ENCODE assay signal across 16 cellular contexts in the genomic region with DNA sequence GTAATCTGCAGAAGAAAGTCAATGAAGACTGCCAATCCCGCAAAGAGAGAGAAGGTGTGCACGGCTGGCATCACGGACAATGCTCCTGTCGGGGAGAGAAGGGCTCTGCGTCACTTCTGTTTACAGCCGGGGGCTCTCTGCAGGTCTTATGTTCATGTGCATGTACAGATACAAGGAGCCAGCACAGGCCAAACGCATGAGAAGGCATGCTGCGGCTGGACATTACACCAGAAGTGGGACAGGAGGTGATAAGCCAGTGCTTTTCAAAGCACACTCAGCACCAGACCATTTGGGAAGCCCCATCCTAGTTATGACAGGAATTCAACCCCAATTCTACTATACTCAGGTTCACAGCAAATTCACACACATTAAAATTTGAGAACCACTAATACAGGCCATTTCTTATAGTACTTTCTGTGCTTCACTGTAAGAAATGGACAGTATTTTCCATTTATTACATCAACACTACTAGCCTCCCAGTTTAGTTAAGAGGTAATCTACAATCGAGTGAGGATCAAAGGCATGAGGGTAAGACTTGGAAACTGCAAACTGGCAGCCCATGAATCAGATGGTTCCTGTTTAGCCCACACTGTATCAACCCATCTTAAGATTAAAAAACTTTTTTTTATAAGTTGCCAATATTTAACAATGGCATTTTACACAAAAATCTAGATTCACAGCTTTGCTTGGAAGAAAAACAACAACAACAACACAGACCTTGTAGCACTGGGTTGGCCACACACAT. TPM values are rescaled to one million over a fixed set of nuclear protein-coding genes. Genes with fewer than 3 reads are reported as not detected.
DNase-seq lines count a peak whose midpoint lies in the region; ATAC-seq and TF ChIP-seq lines count a peak whose summit lies in the region.
"Had no signal": no experiment of that assay in that cellular context is flagged by ENCODE, and none has a peak within 500 bp of the region (broad histone marks: within the 10 kb centered on the region; RNA-seq: fewer than 3 reads in every experiment).

No MANE protein-coding gene starts in this region.

- CTCF ChIA-PET in activated naive CD4-positive, alpha-beta T cell treated with anti-CD3 and anti-CD28 coated beads for 36 hours (lab: Charles Lee), result interaction anchor here (0.9 to 2.5 kb wide), 3 partner anchors 25 to 597 kb away, joined by 4 to 13 read pairs (median 4); a partner anchor contains a TSS

- no peak for DNase-seq in activated naive CD4-positive, alpha-beta T cell treated with anti-CD3 and anti-CD28 coated beads for 36 hours
- no peak for DNase-seq in activated naive CD4-positive, alpha-beta T cell treated with anti-CD3 and anti-CD28 coated beads, Interleukin-2, amount 50 U/mL, for 16 hours
- DNase-seq in T-helper 9 cell (peak; percentile 3), BE2C (no peak), foreskin keratinocyte (no peak), globus pallidus (ENCODE audit: low spot score) (no peak)
- no peak for DNase-seq in stimulated activated naive B cell treated with anti-CD40 and anti-IgM and Interleukin-4, amounts not matched to agents 10 μg/mL and 1 μg/mL and 100 μg/mL, for 72 hours
- DNase-seq: activated effector memory CD4-positive, alpha-beta T cell treated with Interleukin-2 at 50 U/mL for 16 hours; HFFc6; NCI-H1048; NCI-H2227 treated with DMSO at 0.1 percent for 48 hours had no signal

- H3K4me3 ChIP-seq in BE2C (ENCODE audit: low read depth, low read length), result no peak overlapping the region
- H3K4me3 ChIP-seq: SK-N-MC, skin epidermis, suprapubic skin had no signal

- H3K27me3 Mint-ChIP-seq in activated naive CD4-positive, alpha-beta T cell treated with anti-CD3 and anti-CD28 coated beads for 36 hours (ENCODE audit: low read depth), result no peaks in the 10 kb centered on the region
- H3K27me3 Mint-ChIP-seq in dendritic cell treated with granulocyte-macrophage colony-stimulating factor and Interleukin-4, amounts not matched to agents 40 ng/mL and 50 ng/mL, for 4 days, result peaks cover 2% of the 10 kb centered on the region
- no peaks in the 10 kb centered on the region for H3K27me3 Mint-ChIP-seq in stimulated activated naive B cell treated with anti-CD40 and anti-IgM and Interleukin-4, amounts not matched to agents 10 μg/mL and 1 μg/mL and 100 μg/mL, for 72 hours

- peaks cover 35% of the 10 kb centered on the region for H3K4me1 Mint-ChIP-seq in activated naive CD4-positive, alpha-beta T cell treated with anti-CD3 and anti-CD28 coated beads for 36 hours (ENCODE audit: low read depth)
- H3K4me1 Mint-ChIP-seq in dendritic cell treated with granulocyte-macrophage colony-stimulating factor and Interleukin-4, amounts not matched to agents 40 ng/mL and 50 ng/mL, for 4 days (ENCODE audit: low read depth), result peaks cover 61% of the 10 kb centered on the region
- H3K4me1 Mint-ChIP-seq in stimulated activated naive B cell treated with anti-CD40 and anti-IgM and Interleukin-4, amounts not matched to agents 10 μg/mL and 1 μg/mL and 100 μg/mL, for 72 hours, result peaks cover 24 to 38% of the 10 kb centered on the region in 2 donors
- H3K4me1 Mint-ChIP-seq: WTC11 had no signal

- H3K4me1 ChIP-seq in BE2C (no peaks in the 10 kb centered on the region), foreskin keratinocyte (peaks cover under 1% of the 10 kb centered on the region)

- H3K27ac ChIP-seq in foreskin keratinocyte, result no peak overlapping the region
- H3K27ac ChIP-seq: SK-N-MC, suprapubic skin had no signal

- intact Hi-C loops in activated naive CD4-positive, alpha-beta T cell treated with anti-CD3 and anti-CD28 coated beads for 36 hours (cut with micrococcal nuclease), result loop anchor here (1.0 to 2.0 kb wide), 2 partner anchors 25 to 45 kb away; a partner anchor contains a TSS
- intact Hi-C loops in dendritic cell treated with granulocyte-macrophage colony-stimulating factor and Interleukin-4, amounts not matched to agents 40 ng/mL and 50 ng/mL, for 4 days (cut with micrococcal nuclease), result loop anchor here (5.0 kb wide), 1 partner anchor 36 kb away; no protein-coding TSS in a partner anchor

- TF ChIP-seq CTCF in BE2C (IDR thresholded peaks at IDR 0.05; ENCODE audit: low read depth, low read length) (no peak), foreskin keratinocyte (conservative IDR thresholded peaks at IDR 0.05) (no peak)

- H3K27ac Mint-ChIP-seq in activated naive CD4-positive, alpha-beta T cell treated with anti-CD3 and anti-CD28 coated beads for 36 hours, result peak overlapping the region; percentile 19
- H3K27ac Mint-ChIP-seq in dendritic cell treated with granulocyte-macrophage colony-stimulating factor and Interleukin-4, amounts not matched to agents 40 ng/mL and 50 ng/mL, for 4 days, result peak overlapping the region; percentile 78
- peak overlapping the region; percentile 43 for H3K27ac Mint-ChIP-seq in stimulated activated naive B cell treated with anti-CD40 and anti-IgM and Interleukin-4, amounts not matched to agents 10 μg/mL and 1 μg/mL and 100 μg/mL, for 72 hours
- H3K27ac Mint-ChIP-seq: HFFc6, WTC11 had no signal

- no peaks in the 10 kb centered on the region for H3K27me3 ChIP-seq in BE2C
- no peaks in the 10 kb centered on the region for H3K27me3 ChIP-seq in foreskin keratinocyte
- H3K27me3 ChIP-seq: suprapubic skin had no signal

- peak overlapping the region; percentile 15 for H3K4me3 Mint-ChIP-seq in activated naive CD4-positive, alpha-beta T cell treated with anti-CD3 and anti-CD28 coated beads for 36 hours
- H3K4me3 Mint-ChIP-seq in dendritic cell treated with granulocyte-macrophage colony-stimulating factor and Interleukin-4, amounts not matched to agents 40 ng/mL and 50 ng/mL, for 4 days, result no peak overlapping the region
- H3K4me3 Mint-ChIP-seq in stimulated activated naive B cell treated with anti-CD40 and anti-IgM and Interleukin-4, amounts not matched to agents 10 μg/mL and 1 μg/mL and 100 μg/mL, for 72 hours, result peak overlapping the region in 1 of 2 donors; percentile 16
- H3K4me3 Mint-ChIP-seq: HFFc6, WTC11 had no signal

- no peak for ATAC-seq in stimulated activated naive B cell treated with anti-CD40 and anti-IgM and Interleukin-4, amounts not matched to agents 10 μg/mL and 1 μg/mL and 100 μg/mL, for 72 hours (replicated peaks)
- ATAC-seq in foreskin keratinocyte, result no peak
- ATAC-seq: WTC11 had no signal

- no peaks in the 10 kb centered on the region for H3K9me3 ChIP-seq in BE2C
- H3K9me3 ChIP-seq: suprapubic skin had no signal

- peaks cover 47% of the 10 kb centered on the region for H3K36me3 Mint-ChIP-seq in activated naive CD4-positive, alpha-beta T cell treated with anti-CD3 and anti-CD28 coated beads for 36 hours (ENCODE audit: low read depth)
- H3K36me3 Mint-ChIP-seq in dendritic cell treated with granulocyte-macrophage colony-stimulating factor and Interleukin-4, amounts not matched to agents 40 ng/mL and 50 ng/mL, for 4 days (ENCODE audit: low read depth), result peaks cover 85% of the 10 kb centered on the region
- H3K36me3 Mint-ChIP-seq in stimulated activated naive B cell treated with anti-CD40 and anti-IgM and Interleukin-4, amounts not matched to agents 10 μg/mL and 1 μg/mL and 100 μg/mL, for 72 hours, result peaks cover 53 to 71% of the 10 kb centered on the region in 2 donors

- no peaks in the 10 kb centered on the region for H3K9me3 Mint-ChIP-seq in activated naive CD4-positive, alpha-beta T cell treated with anti-CD3 and anti-CD28 coated beads for 36 hours
- no peaks in the 10 kb centered on the region for H3K9me3 Mint-ChIP-seq in dendritic cell treated with granulocyte-macrophage colony-stimulating factor and Interleukin-4, amounts not matched to agents 40 ng/mL and 50 ng/mL, for 4 days
- H3K9me3 Mint-ChIP-seq in stimulated activated naive B cell treated with anti-CD40 and anti-IgM and Interleukin-4, amounts not matched to agents 10 μg/mL and 1 μg/mL and 100 μg/mL, for 72 hours, result no peaks in the 10 kb centered on the region
- H3K9me3 Mint-ChIP-seq: HFFc6, WTC11 had no signal

- H3K36me3 ChIP-seq in BE2C, result no peaks in the 10 kb centered on the region

RNA-seq across cellular contexts. Expression of a gene that starts 38.2 kb away (rescaled TPM):
- 10 to 100 TPM; 26.2 to 29.7 TPM for total RNA-seq in activated naive CD4-positive, alpha-beta T cell treated with anti-CD3 and anti-CD28 coated beads for 36 hours
- polyA plus RNA-seq in BE2C (2012; ENCODE audit: insufficient read depth, insufficient read length, low read depth), result 8.7 TPM
- 21.9 and 27.8 TPM in 2 replicates for total RNA-seq in foreskin keratinocyte
- polyA plus RNA-seq in foreskin keratinocyte, result 17.9 and 22.5 TPM in 2 replicates

RNA-seq across cellular contexts. Expression of a gene that starts 44.8 kb away (rescaled TPM):
- total RNA-seq in activated naive CD4-positive, alpha-beta T cell treated with anti-CD3 and anti-CD28 coated beads for 36 hours, result 10 to 100 TPM; 25.9 to 27.9 TPM
- 8.8 TPM for polyA plus RNA-seq in BE2C (2012; ENCODE audit: insufficient read depth, insufficient read length, low read depth)
- 60.8 and 69.9 TPM in 2 replicates for total RNA-seq in foreskin keratinocyte
- polyA plus RNA-seq in foreskin keratinocyte, result 24.3 and 25.8 TPM in 2 replicates

Comparison
In these comparisons a context has a peak if more than half of its experiments do, and no peak if none do; other contexts are left out.
1. H3K27ac Mint-ChIP-seq: peak in every context shown above with its lines; median percentile 78 in dendritic cell treated with granulocyte-macrophage colony-stimulating factor and Interleukin-4, amounts not matched to agents 40 ng/mL and 50 ng/mL, for 4 days; 43 in stimulated activated naive B cell treated with anti-CD40 and anti-IgM and Interleukin-4, amounts not matched to agents 10 μg/mL and 1 μg/mL and 100 μg/mL, for 72 hours; 19 in activated naive CD4-positive, alpha-beta T cell treated with anti-CD3 and anti-CD28 coated beads for 36 hours.